In genomic region chr2:55056024-55056521, GRCh38 we compare ENCODE assay signal across 15 cellular contexts. TPM values are rescaled to one million over a fixed set of nuclear protein-coding genes. Genes with fewer than 3 reads are reported as not detected.
DNase-seq lines count a peak whose midpoint lies in the region; ATAC-seq and TF ChIP-seq lines count a peak whose summit lies in the region.
"Had no signal": no experiment of that assay in that cellular context is flagged by ENCODE, and none has a peak within 500 bp of the region (broad histone marks: within the 10 kb centered on the region; RNA-seq: fewer than 3 reads in every experiment).

No MANE protein-coding gene starts in this region.

- H3K4me1 ChIP-seq in BE2C = no peaks in the 10 kb centered on the region
- H3K4me1 ChIP-seq in KMS-11 (ENCODE audit: low read depth, poor library complexity, severe bottlenecking) = peaks cover 74% of the 10 kb centered on the region

- H3K27me3 Mint-ChIP-seq in neural crest cell (ENCODE audit: low read depth) = no peaks in the 10 kb centered on the region

- no peak for ATAC-seq in GM18502 (IDR thresholded peaks at IDR 0.05; ENCODE audit: poor library complexity, unreplicated experiment)

- peak overlapping the region; percentile 11; the same call in 1 of the 2 replicates for H3K4me2 ChIP-seq in KMS-11

- H3K27me3 ChIP-seq in BE2C (no peaks in the 10 kb centered on the region), KMS-11 (ENCODE audit: insufficient read depth, low read depth) (no peaks in the 10 kb centered on the region)

- H3K36me3 Mint-ChIP-seq in neural crest cell (ENCODE audit: low read depth) = no peaks in the 10 kb centered on the region

- peak; percentile 32 for DNase-seq in BE2C
- DNase-seq in choroid plexus epithelial cell (ENCODE audit: low read depth) = peak; percentile 66
- no peak for DNase-seq in neural crest cell (ENCODE audit: low read depth, low spot score)
- no peak for DNase-seq in DMS79 (lab: John Stamatoyannopoulos, UW)
- DNase-seq in COLO668 (lab: John Stamatoyannopoulos, UW; ENCODE audit: unreplicated experiment) = no peak
- DNase-seq in NCI-H1092 treated with DMSO at 0.1 percent for 48 hours (lab: John Stamatoyannopoulos, UW) = no peak
- DNase-seq: activated gamma-delta T cell; KG1; midbrain; NCI-H2227 treated with DMSO at 0.1 percent for 48 hours; stimulated activated CD4-positive, alpha-beta T cell treated with anti-CD3 and anti-CD28 coated beads, Interleukin-2, amount 100 ng/mL, for 48 hours; stimulated activated naive CD4-positive, alpha-beta T cell had no signal

- H3K9ac ChIP-seq in KMS-11 = no peak overlapping the region

- TF ChIP-seq CTCF in BE2C (IDR thresholded peaks at IDR 0.05; ENCODE audit: low read depth, low read length) (no peak), KMS-11 (conservative IDR thresholded peaks at IDR 0.05; ENCODE audit: low read depth, low read length) (no peak), choroid plexus epithelial cell (conservative IDR thresholded peaks at IDR 0.05; ENCODE audit: low read depth, low read length) (no peak), neural crest cell (conservative IDR thresholded peaks at IDR 0.05) (no peak)

- H3K36me3 ChIP-seq in BE2C = no peaks in the 10 kb centered on the region
- no peaks in the 10 kb centered on the region for H3K36me3 ChIP-seq in KMS-11 (ENCODE audit: insufficient read depth)

- no peaks in the 10 kb centered on the region for H4K20me1 ChIP-seq in KMS-11 (ENCODE audit: insufficient read depth)

- no peaks in the 10 kb centered on the region for H3K9me3 Mint-ChIP-seq in neural crest cell
- H3K9me3 Mint-ChIP-seq: T-helper 1 cell treated with Interleukin-12 subunit alpha and Interleukin-12 subunit beta and Interleukin-4 antibody, amounts not matched to agents 30 μg/mL and 1 μg/mL, for 36 hours had no signal

- no peaks in the 10 kb centered on the region for H3K9me3 ChIP-seq in BE2C

- H2AFZ ChIP-seq in KMS-11 (ENCODE audit: low read depth) = no peak overlapping the region

- H3K4me3 ChIP-seq in BE2C (ENCODE audit: low read depth, low read length) (no peak overlapping the region), KMS-11 (IDR thresholded peaks at IDR 0.05; ENCODE audit: insufficient read depth, low read depth, low read length) (no peak overlapping the region), choroid plexus epithelial cell (ENCODE audit: low read depth, low read length) (peak overlapping the region; percentile 26)

- H3K4me1 Mint-ChIP-seq in neural crest cell = peaks cover 17% of the 10 kb centered on the region

- no peaks in the 10 kb centered on the region for H3K79me2 ChIP-seq in KMS-11 (ENCODE audit: insufficient read depth, low read depth)

- H3K27ac Mint-ChIP-seq in neural crest cell (ENCODE audit: unreplicated experiment) = no peak overlapping the region
- H3K27ac Mint-ChIP-seq: T-helper 1 cell treated with Interleukin-12 subunit alpha and Interleukin-12 subunit beta and Interleukin-4 antibody, amounts not matched to agents 30 μg/mL and 1 μg/mL, for 36 hours had no signal

- H3K4me3 Mint-ChIP-seq in neural crest cell = peak overlapping the region; percentile 41
- H3K4me3 Mint-ChIP-seq: T-helper 1 cell treated with Interleukin-12 subunit alpha and Interleukin-12 subunit beta and Interleukin-4 antibody, amounts not matched to agents 30 μg/mL and 1 μg/mL, for 36 hours had no signal

- no peak overlapping the region for H3K27ac ChIP-seq in KMS-11

RNA-seq across cellular contexts. Expression of gene RTN4, which starts 5.8 kb away (rescaled TPM):
- 102 TPM for polyA plus RNA-seq in BE2C (2012; ENCODE audit: insufficient read depth, insufficient read length, low read depth)
- 197 and 204 TPM in 2 replicates for total RNA-seq in neural crest cell

Comparison
In these comparisons a context has a peak if more than half of its experiments do, and no peak if none do; other contexts are left out.
1. DNase-seq: peak in BE2C (single experiment) and choroid plexus epithelial cell (single experiment); none in neural crest cell (single experiment), DMS79 (single experiment), COLO668 (single experiment) and NCI-H1092 treated with DMSO at 0.1 percent for 48 hours (single experiment).